ENCODE assay signal across 8 cellular contexts in the genomic region with DNA sequence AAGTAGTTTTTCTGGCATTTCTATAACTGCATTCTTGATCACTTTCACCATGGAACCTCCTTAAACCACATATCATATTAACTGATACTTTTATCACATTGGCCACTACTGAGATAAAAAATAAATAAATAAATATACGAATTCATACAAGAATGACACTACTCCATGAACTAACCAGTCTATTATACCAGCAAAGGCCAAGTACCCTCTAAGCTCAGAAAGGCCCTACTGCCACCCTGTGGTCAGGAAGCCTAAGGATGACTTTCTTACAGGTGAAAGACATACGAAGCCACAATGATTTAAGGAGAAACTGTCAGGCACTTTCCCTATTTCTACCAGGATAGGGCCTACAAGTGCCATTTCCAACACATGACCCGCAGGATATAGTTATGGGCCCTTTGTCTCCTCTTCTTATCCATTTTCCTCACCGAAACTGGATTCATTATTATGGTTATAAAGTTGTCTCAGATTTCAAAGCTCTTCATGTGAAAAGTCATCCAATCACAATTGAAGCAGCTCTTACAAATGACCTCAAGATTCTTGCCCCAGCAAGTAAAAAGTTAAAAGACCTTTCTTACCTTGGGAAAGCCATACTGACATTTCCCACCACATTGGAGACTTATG. TPM values are rescaled to one million over a fixed set of nuclear protein-coding genes. Genes with fewer than 3 reads are reported as not detected.
DNase-seq lines count a peak whose midpoint lies in the region; ATAC-seq, FAIRE-seq and TF ChIP-seq lines count a peak whose summit lies in the region.

No MANE protein-coding gene starts in this region.

- intact Hi-C loops in CD4-positive, alpha-beta T cell (cut with DNase I, micrococcal nuclease) = loop anchor here (1.0 to 5.0 kb wide), 7 partner anchors 42 to 352 kb away; a partner anchor contains a TSS
- intact Hi-C loops in PC-9 (cut with micrococcal nuclease; ENCODE audit: unreplicated experiment) = loop anchor here (1.0 to 10.0 kb wide), 3 partner anchors 118 to 350 kb away; no protein-coding TSS in a partner anchor

- no peaks in the 10 kb centered on the region for H3K9me3 ChIP-seq in CD4-positive, alpha-beta T cell (ENCODE audit: control insufficient read depth, low read length)
- H3K9me3 ChIP-seq in PC-9 (ENCODE audit: insufficient read depth, low read depth) = no peaks in the 10 kb centered on the region

- H3K4me1 Mint-ChIP-seq in CD4-positive, alpha-beta T cell (ENCODE audit: low read depth) = peaks cover 7% of the 10 kb centered on the region
- peaks cover 7% of the 10 kb centered on the region for H3K4me1 Mint-ChIP-seq in activated T-helper 17 cell treated with anti-CD3 and anti-CD28 coated beads, Interleukin-2, amount 50 U/mL, for 72 hours

- H2AFZ ChIP-seq in PC-9 = no peak overlapping the region

- H3K4me2 ChIP-seq in PC-9 = no peak overlapping the region

- peak; percentile 68 for TF ChIP-seq CTCF in CD4-positive, alpha-beta T cell (IDR thresholded peaks at IDR 0.05)
- peak; percentile 76 for TF ChIP-seq CTCF in PC-9 (conservative IDR thresholded peaks at IDR 0.05)
- peak; percentile 74 for TF ChIP-seq CTCF in foreskin fibroblast (IDR thresholded peaks at IDR 0.05; ENCODE audit: low read depth, low read length)

- no peaks in the 10 kb centered on the region for H3K27me3 ChIP-seq in CD4-positive, alpha-beta T cell (ENCODE audit: control insufficient read depth, insufficient read depth, low read length)
- H3K27me3 ChIP-seq in PC-9 (ENCODE audit: insufficient read depth, low read depth) = no peaks in the 10 kb centered on the region

- peak; percentile 86 for ATAC-seq in CD4-positive, alpha-beta T cell (ENCODE audit: poor library complexity)
- ATAC-seq in HG03095 (IDR thresholded peaks at IDR 0.05; ENCODE audit: unreplicated experiment) (peak; percentile 59), GM18520 (IDR thresholded peaks at IDR 0.05; ENCODE audit: unreplicated experiment) (no peak)
- ATAC-seq in activated T-helper 17 cell treated with anti-CD3 and anti-CD28 coated beads, Interleukin-2, amount 50 U/mL, for 72 hours (replicated peaks) = peak; percentile 87

- no peaks in the 10 kb centered on the region for H3K4me1 ChIP-seq in PC-9 (replicated peaks; ENCODE audit: insufficient read depth)

- H3K4me3 Mint-ChIP-seq in CD4-positive, alpha-beta T cell = no peak overlapping the region
- H3K4me3 Mint-ChIP-seq in activated T-helper 17 cell treated with anti-CD3 and anti-CD28 coated beads, Interleukin-2, amount 50 U/mL, for 72 hours = no peak overlapping the region

- H3K27ac ChIP-seq in CD4-positive, alpha-beta T cell (ENCODE audit: low read depth, low read length) = no peak overlapping the region
- H3K27ac ChIP-seq in PC-9 = no peak overlapping the region

- H3K36me3 Mint-ChIP-seq in CD4-positive, alpha-beta T cell (ENCODE audit: low read depth) = peaks cover 67% of the 10 kb centered on the region
- H3K36me3 Mint-ChIP-seq in activated T-helper 17 cell treated with anti-CD3 and anti-CD28 coated beads, Interleukin-2, amount 50 U/mL, for 72 hours (ENCODE audit: low read depth) = peaks cover 92% of the 10 kb centered on the region

- H3K79me2 ChIP-seq in PC-9 (ENCODE audit: low read depth) = no peaks in the 10 kb centered on the region; the same call in 1 of the 2 replicates

- H3K9me3 Mint-ChIP-seq in CD4-positive, alpha-beta T cell = no peaks in the 10 kb centered on the region
- no peaks in the 10 kb centered on the region for H3K9me3 Mint-ChIP-seq in activated T-helper 17 cell treated with anti-CD3 and anti-CD28 coated beads, Interleukin-2, amount 50 U/mL, for 72 hours

- H4K20me1 ChIP-seq in PC-9 (ENCODE audit: insufficient read depth) = no peaks in the 10 kb centered on the region

- H3K27me3 Mint-ChIP-seq in CD4-positive, alpha-beta T cell = no peaks in the 10 kb centered on the region
- no peaks in the 10 kb centered on the region for H3K27me3 Mint-ChIP-seq in activated T-helper 17 cell treated with anti-CD3 and anti-CD28 coated beads, Interleukin-2, amount 50 U/mL, for 72 hours

- POLR2A ChIA-PET in CD4-positive, alpha-beta T cell (lab: Charles Lee) = interaction anchor here (0.6 to 0.9 kb wide), 3 partner anchors 15 to 351 kb away, joined by 3 to 4 read pairs (median 3); no protein-coding TSS in a partner anchor
- POLR2A ChIA-PET in PC-9 (lab: Charles Lee; ENCODE audit: unreplicated experiment) = no interaction called here

- FAIRE-seq in urothelium cell line (lab: Jason Lieb, UNC) = no peak

- no peak overlapping the region for H3K4me3 ChIP-seq in PC-9
- no peak overlapping the region for H3K4me3 ChIP-seq in foreskin fibroblast (ENCODE audit: low read depth in 1 of 2, low read length in 2 of 2)

- no peaks in the 10 kb centered on the region; the same call in 1 of the 2 replicates for H3F3A ChIP-seq in PC-9 (ENCODE audit: insufficient read depth, low read depth)

- H3K27ac Mint-ChIP-seq in CD4-positive, alpha-beta T cell = no peak overlapping the region
- no peak overlapping the region for H3K27ac Mint-ChIP-seq in activated T-helper 17 cell treated with anti-CD3 and anti-CD28 coated beads, Interleukin-2, amount 50 U/mL, for 72 hours

- H3K9me2 ChIP-seq in PC-9 (ENCODE audit: insufficient read depth) = no peaks in the 10 kb centered on the region

- CTCF ChIA-PET in CD4-positive, alpha-beta T cell (lab: Charles Lee) = interaction anchor here (0.5 to 2.1 kb wide), 12 partner anchors 9 to 350 kb away, joined by 3 to 25 read pairs (median 3); a partner anchor contains a TSS
- CTCF ChIA-PET in PC-9 (lab: Charles Lee) = interaction anchor here (0.6 to 1.0 kb wide), 2 partner anchors 118 to 159 kb away, joined by 4 read pairs; no protein-coding TSS in a partner anchor

- no peaks in the 10 kb centered on the region; the same call in 1 of the 2 replicates for H3K36me3 ChIP-seq in PC-9 (ENCODE audit: low read depth)

- BruUV-seq in PC-9 (replicated peaks; lab: Mats Ljungman, UMichigan) = no TSS peak

- DNase-seq in CD4-positive, alpha-beta T cell = peak; percentile 38 to 60 (median 49)
- DNase-seq in PC-9 = peak; percentile 41 to 49
- peak; percentile 37 to 77 for DNase-seq in foreskin fibroblast
- peak in 45 of 56 donors; percentile 2 to 80 (median 34) for DNase-seq in nucleus accumbens (lab: John Stamatoyannopoulos, UW)
- DNase-seq in urothelium cell line (ENCODE audit: low spot score) = peak; percentile 29

RNA-seq across cellular contexts. Expression of a gene that starts 23.9 kb away (rescaled TPM):
- 10 to 100 TPM; 56.3 to 56.9 TPM for total RNA-seq in CD4-positive, alpha-beta T cell
- 48.4 and 61.4 TPM in 2 replicates for total RNA-seq in PC-9 (2021)
- 100 to 1,000 TPM in 1 of 2 donors, 10 to 100 TPM in 1; 66.2 to 102 TPM for total RNA-seq in activated T-helper 17 cell treated with anti-CD3 and anti-CD28 coated beads, Interleukin-2, amount 50 U/mL, for 72 hours

RNA-seq across cellular contexts. Expression of a gene that starts 27.0 kb away (rescaled TPM):
- total RNA-seq in CD4-positive, alpha-beta T cell = 10 to 100 TPM; 77.4 to 78.0 TPM
- 125 and 146 TPM in 2 replicates for total RNA-seq in PC-9 (2021)
- 100 to 1,000 TPM; 121 to 143 TPM for total RNA-seq in activated T-helper 17 cell treated with anti-CD3 and anti-CD28 coated beads, Interleukin-2, amount 50 U/mL, for 72 hours

RNA-seq across cellular contexts. Expression of a gene that starts 32.4 kb away (rescaled TPM):
- under 1 TPM; 0.47 to 0.53 TPM for total RNA-seq in CD4-positive, alpha-beta T cell
- 7.6 and 12.2 TPM in 2 replicates for total RNA-seq in PC-9 (2021)
- total RNA-seq in activated T-helper 17 cell treated with anti-CD3 and anti-CD28 coated beads, Interleukin-2, amount 50 U/mL, for 72 hours = under 1 TPM; 0.29 to 0.32 TPM

RNA-seq across cellular contexts. Expression of a gene that starts 50.4 kb away (rescaled TPM):
- 1 to 10 TPM; 8.8 to 9.6 TPM for total RNA-seq in CD4-positive, alpha-beta T cell
- 10.3 and 12.2 TPM in 2 replicates for total RNA-seq in PC-9 (2021)
- 10 to 100 TPM; 11.8 to 14.6 TPM for total RNA-seq in activated T-helper 17 cell treated with anti-CD3 and anti-CD28 coated beads, Interleukin-2, amount 50 U/mL, for 72 hours
